Comparison of ENCODE assay signal across 20 cellular contexts in the genomic region with DNA sequence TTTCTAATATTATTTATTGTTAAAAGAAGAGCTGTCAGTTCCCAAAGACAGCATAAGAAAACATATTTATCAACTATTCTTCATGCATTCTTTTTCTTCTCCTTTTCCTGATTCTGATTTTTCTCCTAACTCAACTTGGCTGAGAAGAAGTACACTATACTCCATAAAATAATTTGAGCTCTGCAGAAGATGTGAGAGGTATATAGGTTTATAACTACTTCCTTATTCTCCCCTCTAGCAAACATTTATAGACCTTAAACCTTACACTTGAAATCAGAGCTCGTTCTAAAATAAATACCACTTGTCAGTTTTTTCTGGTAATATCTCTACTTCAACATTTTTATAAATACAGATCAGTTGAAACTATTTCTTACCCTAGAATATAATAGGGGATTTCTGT.
"Had no signal": no experiment of that assay in that cellular context is flagged by ENCODE, and none has a peak within 500 bp of the region (broad histone marks: within the 10 kb centered on the region; RNA-seq: fewer than 3 reads in every experiment).

No MANE protein-coding gene starts in this region.

- H3K9me3 Mint-ChIP-seq: mesothelial cell of epicardium had no signal

- H3K27ac ChIP-seq: colonic mucosa, esophagus muscularis mucosa, foreskin keratinocyte, gastroesophageal sphincter, heart left ventricle, hepatocyte, left lung, lower lobe of right lung had no signal

- H3K27me3 Mint-ChIP-seq: dendritic cell treated with granulocyte-macrophage colony-stimulating factor and Interleukin-4, amounts not matched to agents 40 ng/mL and 50 ng/mL, for 4 days; effector memory CD8-positive, alpha-beta T cell had no signal

- H3K4me1 ChIP-seq: colonic mucosa, left lung had no signal

- H3K27ac Mint-ChIP-seq: dendritic cell treated with granulocyte-macrophage colony-stimulating factor and Interleukin-4, amounts not matched to agents 40 ng/mL and 50 ng/mL, for 4 days; effector memory CD8-positive, alpha-beta T cell; immature natural killer cell; mesothelial cell of epicardium had no signal

- H3K36me3 ChIP-seq: colonic mucosa, esophagus muscularis mucosa, gastroesophageal sphincter, heart left ventricle, left lung, lower lobe of right lung had no signal

- H3K9me3 ChIP-seq: colonic mucosa, esophagus muscularis mucosa, lower lobe of right lung had no signal

- H3K4me1 Mint-ChIP-seq: immature natural killer cell had no signal

- H3K36me3 Mint-ChIP-seq: immature natural killer cell, mesothelial cell of epicardium had no signal

- H3K4me3 ChIP-seq: colonic mucosa, esophagus muscularis mucosa, gastroesophageal sphincter, heart left ventricle, hepatocyte, left lung, lower lobe of right lung had no signal

- H3K4me3 Mint-ChIP-seq: dendritic cell treated with granulocyte-macrophage colony-stimulating factor and Interleukin-4, amounts not matched to agents 40 ng/mL and 50 ng/mL, for 4 days; effector memory CD8-positive, alpha-beta T cell; immature natural killer cell; mesothelial cell of epicardium had no signal

- ATAC-seq: effector memory CD8-positive, alpha-beta T cell; foreskin keratinocyte; gastroesophageal sphincter; heart left ventricle; left lung; left ventricle myocardium superior; lower lobe of right lung had no signal

- DNase-seq: colonic mucosa; cortex of kidney; effector CD8-positive, alpha-beta T cell; effector memory CD8-positive, alpha-beta T cell; foreskin keratinocyte; heart left ventricle; hypothalamus; immature natural killer cell; islet precursor cell; kidney; kidney glomerular epithelial cell; left lung; left ventricle myocardium superior; lower lobe of right lung; mesenchymal stem cell had no signal

- H3K27me3 ChIP-seq: colonic mucosa, esophagus muscularis mucosa, foreskin keratinocyte, gastroesophageal sphincter, heart left ventricle, hepatocyte, left lung had no signal
